In genomic region chr2:27128810-27129571, GRCh38 we compare ENCODE assay signal across 1 cellular context.
TF ChIP-seq lines count a peak whose summit lies in the region.

No MANE protein-coding gene starts in this region.

TF ChIP-seq in A549, 52 proteins besides CTCF, POLR2A, EP300 and RAD21 (continued from another document):
- no peak for TF ChIP-seq RCOR1 (IDR thresholded peaks at IDR 0.05; ENCODE audit: low read depth, low read length)
